Comparison of ENCODE assay signal across 10 cellular contexts in the genomic region with DNA sequence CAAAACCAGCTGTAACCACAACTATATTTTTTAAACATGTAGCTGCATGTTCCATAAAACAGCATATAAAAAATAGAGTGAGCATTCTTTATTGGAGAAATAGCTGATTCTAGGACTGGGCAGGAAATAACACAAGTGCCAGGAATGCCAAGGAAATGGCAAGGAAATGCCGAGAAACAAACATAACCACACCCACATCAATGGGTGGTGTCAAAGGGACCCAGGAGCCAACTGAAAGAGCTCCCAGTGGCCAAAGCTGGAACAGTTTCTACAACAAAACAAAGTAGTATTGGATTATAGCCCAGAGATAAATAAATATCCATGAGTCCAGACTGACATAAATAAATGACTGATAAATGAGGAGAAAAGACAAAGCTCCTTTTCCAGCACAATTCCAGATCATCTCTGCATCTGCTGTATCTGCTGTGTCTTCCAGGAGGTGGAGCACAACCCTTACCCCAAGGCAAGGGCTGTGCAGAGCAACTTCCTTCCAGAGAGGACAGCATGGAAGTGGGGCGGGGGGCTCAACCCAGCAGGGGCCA. TPM values are rescaled to one million over a fixed set of nuclear protein-coding genes. Genes with fewer than 3 reads are reported as not detected.
DNase-seq lines count a peak whose midpoint lies in the region; ATAC-seq and TF ChIP-seq lines count a peak whose summit lies in the region.
"Had no signal": no experiment of that assay in that cellular context is flagged by ENCODE, and none has a peak within 500 bp of the region (broad histone marks: within the 10 kb centered on the region; RNA-seq: fewer than 3 reads in every experiment).

No MANE protein-coding gene starts in this region.

- H3K27ac Mint-ChIP-seq in progenitor cell of endocrine pancreas = no peak overlapping the region
- H3K27ac Mint-ChIP-seq: activated T-helper 2 cell treated with anti-CD3 and anti-CD28 coated beads, Interferon-gamma antibody, Interleukin-2, Interleukin-4, amounts not matched to agents 10 μg/mL and 5 μg/mL and 100 μg/mL, durations not matched to agents 14 hours and 24 hours and 36 hours had no signal

- H3K9me3 Mint-ChIP-seq in progenitor cell of endocrine pancreas (ENCODE audit: low read depth) = no peaks in the 10 kb centered on the region
- H3K9me3 Mint-ChIP-seq: activated T-helper 2 cell treated with anti-CD3 and anti-CD28 coated beads, Interferon-gamma antibody, Interleukin-2, Interleukin-4, amounts not matched to agents 10 μg/mL and 5 μg/mL and 100 μg/mL, durations not matched to agents 14 hours and 24 hours and 36 hours had no signal

- H3K4me2 ChIP-seq in BLaER1 (peak overlapping the region; percentile 98), mammary epithelial cell (ENCODE audit: insufficient read depth, low read depth, low read length) (peak overlapping the region; percentile 57)

- peaks cover 90% of the 10 kb centered on the region for H3K79me2 ChIP-seq in mammary epithelial cell (ENCODE audit: insufficient read depth, low read length)

- H4K20me1 ChIP-seq in BLaER1 = peaks cover 69% of the 10 kb centered on the region
- no peaks in the 10 kb centered on the region for H4K20me1 ChIP-seq in mammary epithelial cell (ENCODE audit: insufficient read depth, low read length)

- 47% methylated on average over 2 of the region's 2 CpGs for WGBS in mammary epithelial cell (ENCODE audit: low coverage, missing lambda C conversion rate)

- H3K4me3 Mint-ChIP-seq in progenitor cell of endocrine pancreas (ENCODE audit: low read depth) = no peak overlapping the region

- H3K27me3 Mint-ChIP-seq in progenitor cell of endocrine pancreas = no peaks in the 10 kb centered on the region

- no peak overlapping the region for H2AFZ ChIP-seq in mammary epithelial cell (ENCODE audit: low read depth, low read length)

- DNase-seq in Kasumi-1 (lab: John Stamatoyannopoulos, UW) = peak; percentile 14
- DNase-seq in mammary epithelial cell = peak; percentile 67
- DNase-seq in myocyte (ENCODE audit: low read depth) = peak; percentile 50
- no peak for DNase-seq in progenitor cell of endocrine pancreas (ENCODE audit: low spot score, unreplicated experiment)
- no peak for DNase-seq in stimulated activated CD8-positive, alpha-beta memory T cell treated with anti-CD3 and anti-CD28 coated beads, Interleukin-4, amount 100 ng/mL, for 48 hours
- DNase-seq in posterior vena cava (ENCODE audit: low spot score) = no peak
- DNase-seq: NCI-H2081 treated with DMSO at 0.1 percent for 48 hours had no signal

- no peaks in the 10 kb centered on the region for H3K36me3 Mint-ChIP-seq in progenitor cell of endocrine pancreas (ENCODE audit: insufficient read depth)

- dilution Hi-C loops in mammary epithelial cell (cut with HindIII; ENCODE audit: low sequenced_read_pairs) = no loop called here

- BruUV-seq in mammary epithelial cell (replicated peaks; lab: Mats Ljungman, UMichigan) = no TSS peak

- in situ Hi-C loops in mammary epithelial cell (cut with MboI; ENCODE audit: low sequenced_read_pairs in 2 of 2) = no loop called here

- H3K4me1 Mint-ChIP-seq in progenitor cell of endocrine pancreas (ENCODE audit: low read depth) = peaks cover 3% of the 10 kb centered on the region

- H3K4me1 ChIP-seq in BLaER1 = peaks cover 99% of the 10 kb centered on the region
- H3K4me1 ChIP-seq in mammary epithelial cell (ENCODE audit: insufficient read depth, low read length) = peaks cover 29% of the 10 kb centered on the region

- intact Hi-C loops in mammary epithelial cell (cut with micrococcal nuclease) (loop anchor here (2.0 kb wide), 1 partner anchor 26 kb away; no protein-coding TSS in a partner anchor), posterior vena cava (cut with DNase I) (no loop called here)

- H3K9me3 ChIP-seq in BLaER1 (no peaks in the 10 kb centered on the region), mammary epithelial cell (replicated peaks; ENCODE audit: insufficient read depth, low read length) (no peaks in the 10 kb centered on the region)

- ATAC-seq in HG03469 (IDR thresholded peaks at IDR 0.05; ENCODE audit: unreplicated experiment) = no peak

- CTCF ChIA-PET in mammary epithelial cell (lab: Charles Lee; ENCODE audit: low non-redundant PET) = interaction anchor here (0.6 to 1.2 kb wide), 5 partner anchors 20 to 280 kb away, joined by 4 to 13 read pairs (median 6); no protein-coding TSS in a partner anchor

- TF ChIP-seq CTCF in mammary epithelial cell (conservative IDR thresholded peaks at IDR 0.05 in 1 of 2, IDR thresholded peaks at IDR 0.05 in 1 of 2; ENCODE audit: extremely low read depth in 1 of 2, insufficient read depth in 1 of 2, low read depth in 1 of 2, low read length in 2 of 2) = peak; percentile 28 to 41
- no peak for TF ChIP-seq CTCF in progenitor cell of endocrine pancreas (IDR thresholded peaks at IDR 0.05; ENCODE audit: unreplicated experiment)

- no peak overlapping the region for H3K9ac ChIP-seq in BLaER1
- H3K9ac ChIP-seq in mammary epithelial cell (ENCODE audit: insufficient read depth, low read length) = no peak overlapping the region

- H3K27me3 ChIP-seq in BLaER1 (no peaks in the 10 kb centered on the region), mammary epithelial cell (ENCODE audit: insufficient read depth, low read length) (no peaks in the 10 kb centered on the region)

- H3K27ac ChIP-seq in BLaER1 = no peak overlapping the region
- H3K27ac ChIP-seq in mammary epithelial cell (ENCODE audit: insufficient read depth, low read depth, low read length) = no peak overlapping the region

- H3K4me3 ChIP-seq in BLaER1 (no peak overlapping the region), mammary epithelial cell (replicated peaks in 1 of 3; ENCODE audit: insufficient read depth in 1 of 3, low read depth in 2 of 3, low read length in 3 of 3) (no peak overlapping the region)

- peaks cover 22% of the 10 kb centered on the region for H3K36me3 ChIP-seq in BLaER1
- H3K36me3 ChIP-seq in mammary epithelial cell (ENCODE audit: insufficient read depth, low read length) = no peaks in the 10 kb centered on the region

RNA-seq across cellular contexts. Expression of gene ADARB1, which starts 28.1 kb away (rescaled TPM):
- 10 to 100 TPM; 42.5 to 82.9 TPM for total RNA-seq in mammary epithelial cell
- 17.2 TPM for polyA plus RNA-seq in mammary epithelial cell
- 26.9 TPM for polyA minus RNA-seq in mammary epithelial cell
- 13.8 and 15.9 TPM in 2 replicates for total RNA-seq in myocyte
- 41.1 TPM for polyA plus RNA-seq in myocyte (2012)
- total RNA-seq in progenitor cell of endocrine pancreas = 17.0 and 19.1 TPM in 2 replicates
- total RNA-seq in posterior vena cava = 10 to 100 TPM; 72.4 to 85.6 TPM

Comparison
In these comparisons a context has a peak if more than half of its experiments do, and no peak if none do; other contexts are left out.
1. DNase-seq: peak in Kasumi-1 (2 of 2), mammary epithelial cell (single experiment) and myocyte (single experiment); none in progenitor cell of endocrine pancreas (single experiment), stimulated activated CD8-positive, alpha-beta memory T cell treated with anti-CD3 and anti-CD28 coated beads, Interleukin-4, amount 100 ng/mL, for 48 hours (single experiment) and posterior vena cava (single experiment).